Comparison of ENCODE assay signal across 21 cellular contexts in the genomic region with DNA sequence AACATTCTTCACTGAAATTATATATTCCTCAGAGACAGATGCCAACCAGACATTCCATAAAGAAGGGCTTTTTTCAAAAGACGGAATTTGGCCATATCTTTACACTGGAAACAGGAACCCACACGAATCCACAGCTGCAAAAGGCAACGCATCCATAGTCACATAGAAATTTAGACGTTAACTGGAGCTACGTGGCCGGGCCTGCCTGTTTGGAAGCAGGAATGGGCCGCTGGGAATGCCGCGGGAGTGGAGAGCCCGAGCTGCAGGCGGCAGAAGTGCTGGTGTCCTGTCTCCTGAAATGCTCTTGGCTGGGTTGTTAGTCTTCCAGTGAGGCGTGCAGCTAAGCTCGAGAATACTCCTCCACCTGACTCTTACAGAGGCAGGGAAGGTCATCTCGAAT.
DNase-seq lines count a peak whose midpoint lies in the region; ATAC-seq and TF ChIP-seq lines count a peak whose summit lies in the region.
"Had no signal": no experiment of that assay in that cellular context is flagged by ENCODE, and none has a peak within 500 bp of the region (broad histone marks: within the 10 kb centered on the region; RNA-seq: fewer than 3 reads in every experiment).

No MANE protein-coding gene starts in this region.

- in situ Hi-C loops in transverse colon (cut with MboI; ENCODE audit: low pct_ligation_motif_present in 1 of 4, low pct_unique_long_range_greater_than_20kb in 1 of 4, low sequenced_read_pairs in 3 of 4) = no loop called here

- no peaks in the 10 kb centered on the region for H3K9me3 ChIP-seq in psoas muscle
- peaks cover 0 to 3% of the 10 kb centered on the region in 2 donors for H3K9me3 ChIP-seq in transverse colon
- H3K9me3 ChIP-seq: Peyer's patch, SK-N-SH, thoracic aorta had no signal

- WGBS in psoas muscle, 3 donors = 14 to 48% (median 28%) methylated on average over 14 of the region's 14 CpGs
- 87 to 89% methylated on average over 9 to 14 of the region's 14 CpGs for WGBS in transverse colon (ENCODE audit: low coverage in 1 of 2), 2 donors

- TF ChIP-seq CTCF in psoas muscle (IDR thresholded peaks at IDR 0.05) (no peak), transverse colon (IDR thresholded peaks at IDR 0.05) (no peak)

- intact Hi-C loops in Right ventricle myocardium inferior (cut with DNase I) = loop anchor here (5.0 kb wide), 1 partner anchor 59 kb away; no protein-coding TSS in a partner anchor
- intact Hi-C loops in cardiac septum (cut with DNase I) = no loop called here
- intact Hi-C loops in left ventricle myocardium superior (cut with micrococcal nuclease) = no loop called here
- intact Hi-C loops in psoas muscle (cut with DNase I) = loop anchor here in 1 of 2 donors (5.0 kb wide), 1 partner anchor 34 kb away; no protein-coding TSS in a partner anchor
- intact Hi-C loops in transverse colon (cut with DNase I; ENCODE audit: low total_unique reads) = no loop called here

- H3K4me3 ChIP-seq in psoas muscle = peak overlapping the region; percentile 31
- no peak overlapping the region for H3K4me3 ChIP-seq in transverse colon
- H3K4me3 ChIP-seq: GM12878, Peyer's patch, thoracic aorta had no signal

- H3K27me3 ChIP-seq in psoas muscle (ENCODE audit: insufficient read depth in 3 of 3, low read length in 2 of 3) = no peaks in the 10 kb centered on the region
- no peaks in the 10 kb centered on the region for H3K27me3 ChIP-seq in transverse colon
- H3K27me3 ChIP-seq: Peyer's patch had no signal

- peak overlapping the region; percentile 48 for H3K27ac ChIP-seq in psoas muscle
- no peak overlapping the region for H3K27ac ChIP-seq in transverse colon
- H3K27ac ChIP-seq: Peyer's patch had no signal

- ATAC-seq in Right ventricle myocardium inferior (peak; percentile 17), left ventricle myocardium superior (peak; percentile 14), psoas muscle (peak; percentile 27 to 65 (median 46)), GM19467 (IDR thresholded peaks at IDR 0.05; ENCODE audit: unreplicated experiment) (no peak), HG02610 (IDR thresholded peaks at IDR 0.05; ENCODE audit: unreplicated experiment) (no peak)
- ATAC-seq: GM12878 had no signal

- TF ChIP-seq POLR2A in transverse colon (IDR thresholded peaks at IDR 0.05) = no peak

- TF ChIP-seq EP300 in transverse colon (IDR thresholded peaks at IDR 0.05; ENCODE audit: low read depth) = no peak

- H3K36me3 ChIP-seq in psoas muscle (ENCODE audit: insufficient read depth in 1 of 2, low read depth in 1 of 2) (peaks cover 0 to 5% of the 10 kb centered on the region in 2 donors), transverse colon (peaks cover 0 to 4% (median 0%) of the 10 kb centered on the region in 4 donors)
- H3K36me3 ChIP-seq: Peyer's patch, thoracic aorta had no signal

- H3K4me1 ChIP-seq in psoas muscle = peaks cover 39% of the 10 kb centered on the region
- peaks cover 0 to 7% (median 2%) of the 10 kb centered on the region in 4 donors for H3K4me1 ChIP-seq in transverse colon
- H3K4me1 ChIP-seq: Peyer's patch had no signal

- no peak for DNase-seq in Right ventricle myocardium inferior (ENCODE audit: missing footprints)
- DNase-seq in cardiac septum (ENCODE audit: low spot score) = no peak
- DNase-seq in left ventricle myocardium superior = no peak
- peak in 1 of 2 donors; percentile 53 for DNase-seq in psoas muscle
- no peak for DNase-seq in transverse colon
- no peak for DNase-seq in NCI-H146 treated with DMSO at 0.1 percent for 48 hours (lab: John Stamatoyannopoulos, UW; ENCODE audit: unreplicated experiment)
- DNase-seq: 8988T; activated CD4-positive, alpha-beta T cell treated with anti-CD3 and anti-CD28 coated beads, Interleukin-2, amount 10 ng/mL, durations not matched to agents 24 days and 14 days; activated naive CD4-positive, alpha-beta T cell treated with anti-CD3 and anti-CD28 coated beads, Interleukin-2, amount 50 U/mL, for 16 hours; effector CD8-positive, alpha-beta T cell; HFFc6; Kasumi-1; kidney; mammary epithelial cell; NCI-H1048; SK-N-SH had no signal

Comparison
In these comparisons a context has a peak if more than half of its experiments do, and no peak if none do; other contexts are left out.
1. ATAC-seq: peak in Right ventricle myocardium inferior (single experiment), left ventricle myocardium superior (single experiment) and psoas muscle (4 of 4); none in GM19467 (single experiment) and HG02610 (single experiment).